ENCODE assay signal across 14 cellular contexts in genomic region chr11:34354782-34355181, GRCh38. TPM values are rescaled to one million over a fixed set of nuclear protein-coding genes. Genes with fewer than 3 reads are reported as not detected.
DNase-seq lines count a peak whose midpoint lies in the region; ATAC-seq and TF ChIP-seq lines count a peak whose summit lies in the region.
"Had no signal": no experiment of that assay in that cellular context is flagged by ENCODE, and none has a peak within 500 bp of the region (broad histone marks: within the 10 kb centered on the region; RNA-seq: fewer than 3 reads in every experiment).

No MANE protein-coding gene starts in this region.

- no peaks in the 10 kb centered on the region for H3K9me3 ChIP-seq in endodermal cell (ENCODE audit: control insufficient read depth, low read length)
- H3K9me3 ChIP-seq: BLaER1 treated with 17β-estradiol and CSF1 and Interleukin-3, amounts not matched to agents 10 nM and 100 nM; gastrocnemius medialis had no signal

- no peak overlapping the region for H3K27ac ChIP-seq in endodermal cell (ENCODE audit: low read depth, low read length)
- H3K27ac ChIP-seq: BLaER1 treated with 17β-estradiol and CSF1 and Interleukin-3, amounts not matched to agents 10 nM and 100 nM; gastrocnemius medialis had no signal

- peak overlapping the region; percentile 1 for H3K4me3 Mint-ChIP-seq in activated naive CD4-positive, alpha-beta T cell treated with anti-CD3 and anti-CD28 coated beads for 36 hours
- no peak overlapping the region for H3K4me3 Mint-ChIP-seq in endodermal cell

- H3K36me3 ChIP-seq in endodermal cell (ENCODE audit: control insufficient read depth, insufficient read depth, low read length) = peaks cover 6% of the 10 kb centered on the region
- H3K36me3 ChIP-seq: gastrocnemius medialis had no signal

- no peak for ATAC-seq in activated naive CD4-positive, alpha-beta T cell treated with anti-CD3 and anti-CD28 coated beads, Interleukin-2, amount 50 U/mL, for 72 hours
- no peak for ATAC-seq in GM18870 (IDR thresholded peaks at IDR 0.05; ENCODE audit: unreplicated experiment)
- ATAC-seq: gastrocnemius medialis, left lobe of liver had no signal

- TF ChIP-seq CTCF in endodermal cell (conservative IDR thresholded peaks at IDR 0.05) = no peak
- no peak for TF ChIP-seq CTCF in GM13976 (IDR thresholded peaks at IDR 0.05; ENCODE audit: borderline replicate concordance, control extremely low read depth, extremely low read depth, insufficient read depth, missing control alignments)

- H3K9me3 Mint-ChIP-seq in activated naive CD4-positive, alpha-beta T cell treated with anti-CD3 and anti-CD28 coated beads for 36 hours = no peaks in the 10 kb centered on the region
- no peaks in the 10 kb centered on the region for H3K9me3 Mint-ChIP-seq in activated naive CD4-positive, alpha-beta T cell treated with anti-CD3 and anti-CD28 coated beads, Interleukin-2, amount 50 U/mL, for 72 hours
- no peaks in the 10 kb centered on the region for H3K9me3 Mint-ChIP-seq in endodermal cell

- intact Hi-C loops in activated naive CD4-positive, alpha-beta T cell treated with anti-CD3 and anti-CD28 coated beads for 36 hours (cut with micrococcal nuclease) = loop anchor here (5.0 to 10.0 kb wide), 2 partner anchors 197 to 460 kb away; partner anchors contain the start of gene LMO2

- peaks cover 20% of the 10 kb centered on the region for H3K4me1 Mint-ChIP-seq in activated naive CD4-positive, alpha-beta T cell treated with anti-CD3 and anti-CD28 coated beads for 36 hours (ENCODE audit: low read depth)
- H3K4me1 Mint-ChIP-seq in endodermal cell = peaks cover 28% of the 10 kb centered on the region

- H3K27me3 ChIP-seq in endodermal cell (ENCODE audit: control insufficient read depth, insufficient read depth, low read length, poor library complexity, severe bottlenecking) = peaks cover 14% of the 10 kb centered on the region

- no peaks in the 10 kb centered on the region for H3K4me1 ChIP-seq in endodermal cell (ENCODE audit: control insufficient read depth, insufficient read depth, low read length)

- H3K4me3 ChIP-seq in endodermal cell (ENCODE audit: low read length) = peak overlapping the region; percentile 90

- H3K36me3 Mint-ChIP-seq in activated naive CD4-positive, alpha-beta T cell treated with anti-CD3 and anti-CD28 coated beads for 36 hours (ENCODE audit: low read depth) = peaks cover 4% of the 10 kb centered on the region
- H3K36me3 Mint-ChIP-seq in activated naive CD4-positive, alpha-beta T cell treated with anti-CD3 and anti-CD28 coated beads, Interleukin-2, amount 50 U/mL, for 72 hours = no peaks in the 10 kb centered on the region
- no peaks in the 10 kb centered on the region for H3K36me3 Mint-ChIP-seq in endodermal cell (ENCODE audit: low read depth)

- no peak overlapping the region for H3K27ac Mint-ChIP-seq in activated naive CD4-positive, alpha-beta T cell treated with anti-CD3 and anti-CD28 coated beads for 36 hours
- no peak overlapping the region for H3K27ac Mint-ChIP-seq in activated naive CD4-positive, alpha-beta T cell treated with anti-CD3 and anti-CD28 coated beads, Interleukin-2, amount 50 U/mL, for 72 hours
- no peak overlapping the region for H3K27ac Mint-ChIP-seq in endodermal cell

- H3K27me3 Mint-ChIP-seq in activated naive CD4-positive, alpha-beta T cell treated with anti-CD3 and anti-CD28 coated beads for 36 hours (ENCODE audit: low read depth) = peaks cover 28% of the 10 kb centered on the region
- peaks cover 31% of the 10 kb centered on the region for H3K27me3 Mint-ChIP-seq in endodermal cell (ENCODE audit: insufficient read depth)

- in situ Hi-C loops in GM13976 (cut with MboI; ENCODE audit: low sequenced_read_pairs, unreplicated experiment) = loop anchor here (5.0 to 10.0 kb wide), 2 partner anchors 170 to 357 kb away; no protein-coding TSS in a partner anchor

- CTCF ChIA-PET in activated naive CD4-positive, alpha-beta T cell treated with anti-CD3 and anti-CD28 coated beads for 36 hours (lab: Charles Lee) = interaction anchor here (1.5 to 6.8 kb wide), 3 partner anchors 8 to 180 kb away, joined by 4 to 71 read pairs (median 12); no protein-coding TSS in a partner anchor

- H3K9ac ChIP-seq in endodermal cell (ENCODE audit: extremely low read depth, low read length, poor library complexity, severe bottlenecking) = no peak overlapping the region
- H3K9ac ChIP-seq: BLaER1 treated with 17β-estradiol and CSF1 and Interleukin-3, amounts not matched to agents 10 nM and 100 nM had no signal

- DNase-seq in activated naive CD4-positive, alpha-beta T cell treated with anti-CD3 and anti-CD28 coated beads for 36 hours = no peak
- DNase-seq in activated naive CD4-positive, alpha-beta T cell treated with anti-CD3 and anti-CD28 coated beads, Interleukin-2, amount 50 U/mL, for 72 hours (ENCODE audit: low spot score in 2 of 2) = no peak
- DNase-seq in LHCN-M2 (ENCODE audit: low read depth) = peak; percentile 30
- no peak for DNase-seq in endodermal cell
- peak; percentile 77 for DNase-seq in renal cortical epithelial cell (ENCODE audit: low read depth)
- DNase-seq in DMS153 treated with DMSO at 0.1 percent for 48 hours (lab: John Stamatoyannopoulos, UW; ENCODE audit: unreplicated experiment) = no peak
- DNase-seq in GM13976 (ENCODE audit: low spot score) = no peak
- DNase-seq: activated naive CD4-positive, alpha-beta T cell; gastrocnemius medialis; NCI-H1105; NCI-H524 treated with DMSO at 0.1 percent for 48 hours had no signal

RNA-seq across cellular contexts. Expression of gene ABTB2, which starts 3.0 kb away (rescaled TPM):
- total RNA-seq in activated naive CD4-positive, alpha-beta T cell treated with anti-CD3 and anti-CD28 coated beads for 36 hours = 1 to 10 TPM; 3.1 to 3.7 TPM
- total RNA-seq in activated naive CD4-positive, alpha-beta T cell treated with anti-CD3 and anti-CD28 coated beads, Interleukin-2, amount 50 U/mL, for 72 hours = under 1 TPM; 0.16 to 0.27 TPM
- 1.3 and 1.5 TPM in 2 replicates for total RNA-seq in LHCN-M2 (2014; rRNA removed)
- 4.1 TPM for polyA plus RNA-seq in LHCN-M2 (2012)
- total RNA-seq in endodermal cell = 1 to 10 TPM; 2.9 to 5.2 TPM
- polyA plus RNA-seq in endodermal cell (2013, experiment 1 of 2) = 8.4 TPM
- 8.3 TPM for polyA plus RNA-seq in endodermal cell (2013, experiment 2 of 2)
- 36.5 and 44.1 TPM in 2 replicates for total RNA-seq in renal cortical epithelial cell

Comparison
In these comparisons a context has a peak if more than half of its experiments do, and no peak if none do; other contexts are left out.
1. DNase-seq: peak in LHCN-M2 (single experiment) and renal cortical epithelial cell (single experiment); none in activated naive CD4-positive, alpha-beta T cell treated with anti-CD3 and anti-CD28 coated beads for 36 hours (single experiment), activated naive CD4-positive, alpha-beta T cell treated with anti-CD3 and anti-CD28 coated beads, Interleukin-2, amount 50 U/mL, for 72 hours (0 of 2), endodermal cell (single experiment), DMS153 treated with DMSO at 0.1 percent for 48 hours (single experiment) and GM13976 (single experiment).